Comparison of ENCODE assay signal across 21 cellular contexts in the genomic region with DNA sequence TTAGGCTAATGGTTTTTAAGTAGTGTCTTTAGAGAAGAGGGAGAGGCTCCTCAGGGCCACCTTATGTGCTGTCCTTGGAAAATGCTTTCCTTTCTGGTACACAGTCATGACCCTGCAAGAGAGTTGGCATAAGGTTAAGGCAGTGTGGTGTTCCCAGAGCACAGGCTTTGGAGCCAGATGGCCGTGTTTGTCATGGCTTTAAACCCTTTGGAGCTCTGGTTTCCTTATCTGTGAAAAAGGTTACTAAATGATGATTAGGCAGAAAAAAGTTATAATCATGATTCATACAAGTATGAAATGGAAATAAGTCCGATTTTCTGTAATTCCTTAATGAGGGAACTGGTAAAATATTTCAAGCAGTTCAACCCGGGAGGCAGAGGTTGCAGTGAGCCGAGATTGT. TPM values are rescaled to one million over a fixed set of nuclear protein-coding genes. Genes with fewer than 3 reads are reported as not detected.
A peak's percentile ranks its signal among the peaks of the same experiment; 100 is the strongest.
DNase-seq lines count a peak whose midpoint lies in the region; ATAC-seq and TF ChIP-seq lines count a peak whose summit lies in the region.
"Had no signal": no experiment of that assay in that cellular context is flagged by ENCODE, and none has a peak within 500 bp of the region (broad histone marks: within the 10 kb centered on the region; RNA-seq: fewer than 3 reads in every experiment).

No MANE protein-coding gene starts in this region.

- H3K36me3 Mint-ChIP-seq in activated T-cell treated with anti-CD3 and anti-CD28 coated beads, Interleukin-2, amount 50 U/mL, for 24 hours (ENCODE audit: low read depth), result peaks cover 82% of the 10 kb centered on the region
- peaks cover 10 to 26% of the 10 kb centered on the region in 2 donors for H3K36me3 Mint-ChIP-seq in activated T-cell treated with anti-CD3 and anti-CD28 coated beads, Interleukin-2, amount 50 U/mL, for 72 hours (ENCODE audit: insufficient read depth in 2 of 2)

- peak overlapping the region; percentile 69 for H3K27ac Mint-ChIP-seq in activated T-cell treated with anti-CD3 and anti-CD28 coated beads, Interleukin-2, amount 50 U/mL, for 24 hours
- no peak overlapping the region for H3K27ac Mint-ChIP-seq in activated T-cell treated with anti-CD3 and anti-CD28 coated beads, Interleukin-2, amount 50 U/mL, for 72 hours
- H3K27ac Mint-ChIP-seq: activated B cell treated with CpG ODN at 0.5 μM for 24 hours; activated CD8-positive, alpha-beta memory T cell treated with anti-CD3 and anti-CD28 coated beads, Interleukin-2, amount 10 ng/mL, durations not matched to agents 7 days and 5 days had no signal

- no peak overlapping the region for H2BK5ac ChIP-seq in mesenchymal stem cell (ENCODE audit: low read depth, low read length, poor library complexity, severe bottlenecking)

- H3K27ac ChIP-seq in body of pancreas, result peak overlapping the region in 3 of 4 donors; percentile 39 to 76 (median 51)
- H3K27ac ChIP-seq in mesenchymal stem cell (ENCODE audit: low read length, poor library complexity, severe bottlenecking), result no peak overlapping the region
- H3K27ac ChIP-seq in aorta (ENCODE audit: low read depth in 1 of 2, low read length in 2 of 2), result peak overlapping the region; percentile 25 to 37
- H3K27ac ChIP-seq: gastroesophageal sphincter had no signal

- H4K8ac ChIP-seq in mesenchymal stem cell (ENCODE audit: low read length), result no peak overlapping the region

- no peak overlapping the region for H3K4ac ChIP-seq in mesenchymal stem cell (ENCODE audit: low read depth in 1 of 2, low read length in 2 of 2)

- no peaks in the 10 kb centered on the region for H3K27me3 Mint-ChIP-seq in activated T-cell treated with anti-CD3 and anti-CD28 coated beads, Interleukin-2, amount 50 U/mL, for 24 hours
- H3K27me3 Mint-ChIP-seq in activated T-cell treated with anti-CD3 and anti-CD28 coated beads, Interleukin-2, amount 50 U/mL, for 72 hours (ENCODE audit: low read depth), result no peaks in the 10 kb centered on the region
- H3K27me3 Mint-ChIP-seq: activated B cell treated with CpG ODN at 0.5 μM for 24 hours; activated CD8-positive, alpha-beta memory T cell treated with anti-CD3 and anti-CD28 coated beads, Interleukin-2, amount 10 ng/mL, durations not matched to agents 7 days and 5 days had no signal

- 19 to 40% methylated on average over 4 of the region's 4 CpGs for WGBS in body of pancreas, 2 donors
- 94% methylated on average over 4 of the region's 4 CpGs for WGBS in mesenchymal stem cell
- whole genome bisulfite sequencing in aorta, 2 donors, result 3 to 8% methylated on average over 4 of the region's 4 CpGs

- H4K91ac ChIP-seq in mesenchymal stem cell (ENCODE audit: low read length), result no peak overlapping the region

- no peak for DNase-seq in activated T-cell treated with anti-CD3 and anti-CD28 coated beads, Interleukin-2, amount 50 U/mL, for 24 hours
- no peak for DNase-seq in activated T-cell treated with anti-CD3 and anti-CD28 coated beads, Interleukin-2, amount 50 U/mL, for 72 hours
- peak; percentile 70 to 85 (median 78) for DNase-seq in body of pancreas
- DNase-seq in mesenchymal stem cell, result no peak
- DNase-seq in aorta, result peak in 1 of 2 donors; percentile 59
- no peak for DNase-seq in SHP77 treated with DMSO at 0.1 percent for 48 hours (lab: John Stamatoyannopoulos, UW)
- no peak for DNase-seq in NOMO-1 treated with DMSO at 0.1 percent for 48 hours (lab: John Stamatoyannopoulos, UW; ENCODE audit: unreplicated experiment)
- DNase-seq in superior temporal gyrus (ENCODE audit: extremely low spot score), result no peak
- DNase-seq: activated B cell treated with CpG ODN at 0.5 μM for 24 hours; activated CD8-positive, alpha-beta memory T cell treated with anti-CD3 and anti-CD28 coated beads, Interleukin-2, amount 10 ng/mL, durations not matched to agents 7 days and 5 days; activated effector memory CD4-positive, alpha-beta T cell treated with Interleukin-2 at 50 U/mL for 16 hours; amygdala; DMS53; Kasumi-1; NCI-H1105; NCI-H748 treated with DMSO at 0.1 percent for 48 hours; occipital lobe; PC-3; T-helper 2 cell had no signal

- no peak overlapping the region for H3K14ac ChIP-seq in mesenchymal stem cell (ENCODE audit: low read length in 2 of 2)

- no peak for TF ChIP-seq POLR2A in body of pancreas (IDR thresholded peaks at IDR 0.05)

- H3K4me3 ChIP-seq in body of pancreas, result no peak overlapping the region
- H3K4me3 ChIP-seq in mesenchymal stem cell (ENCODE audit: insufficient read depth in 1 of 2, low read depth in 1 of 2, low read length in 2 of 2), result peak overlapping the region in 1 of 2 experiments; percentile 31
- no peak overlapping the region for H3K4me3 ChIP-seq in aorta (ENCODE audit: low read length in 2 of 2)
- H3K4me3 ChIP-seq: gastroesophageal sphincter had no signal

- no peak overlapping the region for H2BK12ac ChIP-seq in mesenchymal stem cell (ENCODE audit: low read length in 2 of 2)

- H3K9me3 Mint-ChIP-seq in activated T-cell treated with anti-CD3 and anti-CD28 coated beads, Interleukin-2, amount 50 U/mL, for 24 hours, result no peaks in the 10 kb centered on the region
- H3K9me3 Mint-ChIP-seq in activated T-cell treated with anti-CD3 and anti-CD28 coated beads, Interleukin-2, amount 50 U/mL, for 72 hours, result no peaks in the 10 kb centered on the region
- H3K9me3 Mint-ChIP-seq: activated B cell treated with CpG ODN at 0.5 μM for 24 hours had no signal

- no peak for ATAC-seq in activated T-cell treated with anti-CD3 and anti-CD28 coated beads, Interleukin-2, amount 50 U/mL, for 72 hours (replicated peaks in 1 of 2)
- peak; percentile 96 for ATAC-seq in body of pancreas
- peak; percentile 70 for ATAC-seq in aorta (ENCODE audit: low FRiP score)
- ATAC-seq: activated CD8-positive, alpha-beta memory T cell treated with anti-CD3 and anti-CD28 coated beads, Interleukin-2, amount 10 ng/mL, durations not matched to agents 7 days and 5 days; gastroesophageal sphincter; PC-3; sciatic nerve had no signal

- no peak for TF ChIP-seq CTCF in body of pancreas (IDR thresholded peaks at IDR 0.05)

- peak overlapping the region; percentile 65 for H3K9ac ChIP-seq in mesenchymal stem cell (ENCODE audit: low read length)

- H3K27me3 ChIP-seq in body of pancreas (no peaks in the 10 kb centered on the region), mesenchymal stem cell (ENCODE audit: control insufficient read depth in 1 of 2, insufficient read depth in 1 of 2, low read length in 2 of 2) (no peaks in the 10 kb centered on the region), aorta (ENCODE audit: control insufficient read depth in 1 of 2, insufficient read depth in 2 of 2, low read length in 1 of 2) (no peaks in the 10 kb centered on the region)
- H3K27me3 ChIP-seq: gastroesophageal sphincter had no signal

- no peak overlapping the region for H2BK15ac ChIP-seq in mesenchymal stem cell (ENCODE audit: low read depth, poor library complexity, severe bottlenecking)

- H3K18ac ChIP-seq in mesenchymal stem cell (ENCODE audit: low read depth in 1 of 2, low read length in 2 of 2), result no peak overlapping the region

- H2AFZ ChIP-seq in mesenchymal stem cell (ENCODE audit: low read depth, low read length), result no peak overlapping the region

- H3K23ac ChIP-seq in mesenchymal stem cell (ENCODE audit: low read length in 2 of 2), result no peak overlapping the region

- H3K36me3 ChIP-seq in body of pancreas (replicated peaks in 1 of 2; ENCODE audit: insufficient read depth in 1 of 2, low read depth in 2 of 2) (peaks cover 0 to 14% of the 10 kb centered on the region in 2 donors), mesenchymal stem cell (ENCODE audit: control insufficient read depth in 1 of 2, insufficient read depth in 2 of 2, low read depth in 1 of 2, low read length in 2 of 2) (peaks cover 31 to 58% of the 10 kb centered on the region in 2 experiments), aorta (ENCODE audit: control insufficient read depth in 1 of 2, insufficient read depth in 2 of 2, low read length in 1 of 2) (no peaks in the 10 kb centered on the region)

- peaks cover 17% of the 10 kb centered on the region for H3K79me1 ChIP-seq in mesenchymal stem cell (replicated peaks; ENCODE audit: low read length, poor library complexity, severe bottlenecking)

- no peak overlapping the region for H2BK120ac ChIP-seq in mesenchymal stem cell (ENCODE audit: low read depth, low read length)

- no peak overlapping the region for H3K4me3 Mint-ChIP-seq in activated T-cell treated with anti-CD3 and anti-CD28 coated beads, Interleukin-2, amount 50 U/mL, for 24 hours
- H3K4me3 Mint-ChIP-seq in activated T-cell treated with anti-CD3 and anti-CD28 coated beads, Interleukin-2, amount 50 U/mL, for 72 hours, result no peak overlapping the region
- H3K4me3 Mint-ChIP-seq: activated B cell treated with CpG ODN at 0.5 μM for 24 hours; activated CD8-positive, alpha-beta memory T cell treated with anti-CD3 and anti-CD28 coated beads, Interleukin-2, amount 10 ng/mL, durations not matched to agents 7 days and 5 days had no signal

- H3K4me2 ChIP-seq in mesenchymal stem cell (ENCODE audit: low read length, poor library complexity, severe bottlenecking), result no peak overlapping the region

- H3K9me3 ChIP-seq in body of pancreas (no peaks in the 10 kb centered on the region), mesenchymal stem cell (ENCODE audit: control insufficient read depth, low read length) (no peaks in the 10 kb centered on the region), aorta (ENCODE audit: control insufficient read depth, low read length) (no peaks in the 10 kb centered on the region)
- H3K9me3 ChIP-seq: gastroesophageal sphincter had no signal

- peaks cover 1% of the 10 kb centered on the region for H3K4me1 Mint-ChIP-seq in activated T-cell treated with anti-CD3 and anti-CD28 coated beads, Interleukin-2, amount 50 U/mL, for 24 hours (ENCODE audit: low read depth)
- no peaks in the 10 kb centered on the region for H3K4me1 Mint-ChIP-seq in activated T-cell treated with anti-CD3 and anti-CD28 coated beads, Interleukin-2, amount 50 U/mL, for 72 hours (ENCODE audit: low read depth)
- H3K4me1 Mint-ChIP-seq: activated B cell treated with CpG ODN at 0.5 μM for 24 hours had no signal

- H3K4me1 ChIP-seq in body of pancreas (peaks cover 13% of the 10 kb centered on the region), mesenchymal stem cell (ENCODE audit: control insufficient read depth, insufficient read depth, low read depth, low read length) (peaks cover 5% of the 10 kb centered on the region), aorta (ENCODE audit: control insufficient read depth in 1 of 2, insufficient read depth in 2 of 2, low read length in 2 of 2) (no peaks in the 10 kb centered on the region)
- H3K4me1 ChIP-seq: gastroesophageal sphincter had no signal

- intact Hi-C loops in body of pancreas (cut with DNase I), result no loop called here
- intact Hi-C loops in aorta (cut with DNase I), result no loop called here

- no peak overlapping the region for H2AK5ac ChIP-seq in mesenchymal stem cell (ENCODE audit: low read length, severe bottlenecking)

RNA-seq across cellular contexts. Expression of gene UTP4, which starts 13.2 kb away (rescaled TPM):
- 100 to 1,000 TPM in 1 of 2 donors, 10 to 100 TPM in 1; 81.7 to 112 TPM for total RNA-seq in activated T-cell treated with anti-CD3 and anti-CD28 coated beads, Interleukin-2, amount 50 U/mL, for 72 hours
- total RNA-seq in body of pancreas (10 to 100 TPM in 1 of 2 donors, 1 to 10 TPM in 1; 9.2 to 12.2 TPM), aorta (10 to 100 TPM; 34.9 to 37.6 TPM)
- polyA plus RNA-seq in mesenchymal stem cell (2013, experiment 1 of 2), result 27.9 TPM
- polyA plus RNA-seq in mesenchymal stem cell (2013, experiment 2 of 2), result 27.8 TPM
- polyA plus RNA-seq in aorta, result 10 to 100 TPM; 15.7 to 18.3 TPM

RNA-seq across cellular contexts. Expression of gene CHTF8, which starts 13.3 kb away (rescaled TPM):
- total RNA-seq in activated T-cell treated with anti-CD3 and anti-CD28 coated beads, Interleukin-2, amount 50 U/mL, for 72 hours, result 100 to 1,000 TPM; 159 to 185 TPM
- total RNA-seq in body of pancreas (10 to 100 TPM; 35.3 to 39.4 TPM), aorta (10 to 100 TPM; 73.2 to 77.3 TPM)
- polyA plus RNA-seq in mesenchymal stem cell (2013, experiment 1 of 2), result 68.6 TPM
- 67.4 TPM for polyA plus RNA-seq in mesenchymal stem cell (2013, experiment 2 of 2)
- 10 to 100 TPM; 53.3 to 53.8 TPM for polyA plus RNA-seq in aorta

RNA-seq across cellular contexts. Expression of gene HAS3, which starts 40.2 kb away (rescaled TPM):
- total RNA-seq in activated T-cell treated with anti-CD3 and anti-CD28 coated beads, Interleukin-2, amount 50 U/mL, for 72 hours, result 1 to 10 TPM; 1.2 to 1.4 TPM
- total RNA-seq in body of pancreas, result under 1 TPM; 0.26 to 0.99 TPM
- 0.06 TPM for polyA plus RNA-seq in mesenchymal stem cell (2013, experiment 1 of 2)
- polyA plus RNA-seq in mesenchymal stem cell (2013, experiment 2 of 2), result 0.10 TPM
- 1 to 10 TPM in 1 of 2 donors, under 1 TPM in 1; 0.68 to 1.3 TPM for total RNA-seq in aorta
- polyA plus RNA-seq in aorta, result under 1 TPM; 0.54 to 0.88 TPM

RNA-seq across cellular contexts. Expression of gene SNTB2, which starts 41.3 kb away (rescaled TPM):
- total RNA-seq in activated T-cell treated with anti-CD3 and anti-CD28 coated beads, Interleukin-2, amount 50 U/mL, for 72 hours, result 10 to 100 TPM; 21.1 to 21.9 TPM
- total RNA-seq in body of pancreas (10 to 100 TPM; 11.2 to 13.5 TPM), aorta (10 to 100 TPM; 49.6 to 67.1 TPM)
- 8.5 TPM for polyA plus RNA-seq in mesenchymal stem cell (2013, experiment 1 of 2)
- polyA plus RNA-seq in mesenchymal stem cell (2013, experiment 2 of 2), result 8.2 TPM
- 1 to 10 TPM; 6.1 to 8.0 TPM for polyA plus RNA-seq in aorta

Comparison
In these comparisons a context has a peak if more than half of its experiments do, and no peak if none do; other contexts are left out.
1. DNase-seq: peak in body of pancreas (4 of 4); none in activated T-cell treated with anti-CD3 and anti-CD28 coated beads, Interleukin-2, amount 50 U/mL, for 24 hours (single experiment), activated T-cell treated with anti-CD3 and anti-CD28 coated beads, Interleukin-2, amount 50 U/mL, for 72 hours (0 of 2), mesenchymal stem cell (single experiment), SHP77 treated with DMSO at 0.1 percent for 48 hours (single experiment), NOMO-1 treated with DMSO at 0.1 percent for 48 hours (single experiment) and superior temporal gyrus (single experiment).
2. ATAC-seq: peak in body of pancreas (single experiment) and aorta (single experiment); none in activated T-cell treated with anti-CD3 and anti-CD28 coated beads, Interleukin-2, amount 50 U/mL, for 72 hours (0 of 2).